8 cellular contexts compared by ENCODE assay signal in the genomic region with DNA sequence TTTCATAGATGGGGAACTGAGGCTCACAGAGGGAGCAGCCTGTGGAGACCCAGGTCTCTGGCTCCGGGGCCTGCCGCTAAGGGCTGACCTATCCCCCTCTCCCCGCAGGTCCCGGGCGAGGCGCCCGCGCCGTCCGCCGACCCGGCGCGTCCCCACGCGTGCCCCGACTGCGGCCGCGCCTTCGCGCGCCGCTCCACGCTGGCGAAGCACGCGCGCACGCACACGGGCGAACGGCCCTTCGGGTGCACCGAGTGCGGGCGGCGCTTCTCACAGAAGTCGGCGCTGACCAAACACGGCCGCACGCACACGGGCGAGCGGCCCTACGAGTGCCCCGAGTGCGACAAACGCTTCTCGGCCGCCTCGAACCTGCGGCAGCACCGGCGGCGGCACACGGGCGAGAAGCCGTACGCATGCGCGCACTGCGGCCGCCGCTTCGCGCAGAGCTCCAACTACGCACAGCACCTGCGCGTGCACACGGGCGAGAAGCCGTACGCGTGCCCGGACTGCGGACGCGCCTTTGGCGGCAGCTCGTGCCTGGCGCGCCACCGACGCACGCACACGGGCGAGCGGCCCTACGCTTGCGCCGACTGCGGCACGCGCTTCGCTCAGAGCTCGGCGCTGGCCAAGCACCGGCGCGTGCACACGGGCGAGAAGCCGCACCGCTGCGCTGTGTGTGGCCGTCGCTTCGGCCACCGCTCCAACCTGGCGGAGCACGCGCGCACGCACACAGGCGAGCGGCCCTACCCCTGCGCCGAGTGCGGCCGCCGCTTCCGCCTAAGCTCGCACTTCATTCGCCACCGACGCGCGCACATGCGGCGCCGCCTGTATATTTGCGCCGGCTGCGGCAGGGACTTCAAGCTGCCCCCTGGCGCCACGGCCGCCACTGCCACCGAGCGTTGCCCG. TPM values are rescaled to one million over a fixed set of nuclear protein-coding genes. Genes with fewer than 3 reads are reported as not detected.
DNase-seq lines count a peak whose midpoint lies in the region; ATAC-seq and TF ChIP-seq lines count a peak whose summit lies in the region.

No MANE protein-coding gene starts in this region.

- H3K27me3 Mint-ChIP-seq in activated CD4-positive, alpha-beta T cell treated with anti-CD3 and anti-CD28 coated beads for 36 hours = no peaks in the 10 kb centered on the region

- POLR2A ChIA-PET in activated CD4-positive, alpha-beta T cell treated with anti-CD3 and anti-CD28 coated beads for 36 hours (lab: Charles Lee) = interaction anchor here (0.7 to 1.6 kb wide), 12 partner anchors 9 to 234 kb away, joined by 3 to 14 read pairs (median 6); a partner anchor contains a TSS

- peak overlapping the region; percentile 49 for H3K4me3 Mint-ChIP-seq in activated CD4-positive, alpha-beta T cell treated with anti-CD3 and anti-CD28 coated beads for 36 hours

- ATAC-seq in GM18502 (IDR thresholded peaks at IDR 0.05; ENCODE audit: poor library complexity, unreplicated experiment) (peak; percentile 86), HG02884 (IDR thresholded peaks at IDR 0.05; ENCODE audit: unreplicated experiment) (peak; percentile 70), left colon (peak; percentile 91)
- ATAC-seq in activated CD4-positive, alpha-beta T cell treated with anti-CD3 and anti-CD28 coated beads for 36 hours = peak; percentile 92

- peaks cover 43% of the 10 kb centered on the region for H3K36me3 Mint-ChIP-seq in activated CD4-positive, alpha-beta T cell treated with anti-CD3 and anti-CD28 coated beads for 36 hours (ENCODE audit: low read depth)

- DNase-seq in NCI-H2107 (lab: John Stamatoyannopoulos, UW) (peak; percentile 86), choroid plexus epithelial cell (ENCODE audit: low read depth) (peak; percentile 96), left colon (peak; percentile 85 to 90), NCI-H446 (lab: John Stamatoyannopoulos, UW) (no peak)
- DNase-seq in activated CD4-positive, alpha-beta T cell treated with anti-CD3 and anti-CD28 coated beads for 36 hours = peak; percentile 94
- peak; percentile 81 to 82 for DNase-seq in stimulated activated CD4-positive, alpha-beta T cell treated with anti-CD3 and anti-CD28 coated beads, Interleukin-1b, Interleukin-23, amount 100 ng/mL, for 4 hours (ENCODE audit: low read depth in 2 of 2)

- CTCF ChIA-PET in activated CD4-positive, alpha-beta T cell treated with anti-CD3 and anti-CD28 coated beads for 36 hours (lab: Charles Lee) = interaction anchor here (0.7 to 4.3 kb wide), 20 partner anchors 8 to 211 kb away, joined by 3 to 56 read pairs (median 4); a partner anchor contains a TSS

- H3K27ac Mint-ChIP-seq in activated CD4-positive, alpha-beta T cell treated with anti-CD3 and anti-CD28 coated beads for 36 hours = no peak overlapping the region

- no peaks in the 10 kb centered on the region for H3K9me3 Mint-ChIP-seq in activated CD4-positive, alpha-beta T cell treated with anti-CD3 and anti-CD28 coated beads for 36 hours (ENCODE audit: low read depth)

- H3K4me3 ChIP-seq in choroid plexus epithelial cell (ENCODE audit: low read depth, low read length) = peak overlapping the region; percentile 72

- H3K4me1 Mint-ChIP-seq in activated CD4-positive, alpha-beta T cell treated with anti-CD3 and anti-CD28 coated beads for 36 hours = peaks cover 31% of the 10 kb centered on the region

- TF ChIP-seq CTCF in choroid plexus epithelial cell (conservative IDR thresholded peaks at IDR 0.05; ENCODE audit: low read depth, low read length) = peak; percentile 12

- intact Hi-C loops in activated CD4-positive, alpha-beta T cell treated with anti-CD3 and anti-CD28 coated beads for 36 hours (cut with DNase I, micrococcal nuclease) = loop anchor here (1.0 to 2.0 kb wide), 3 partner anchors 22 to 281 kb away; a partner anchor contains a TSS
- intact Hi-C loops in left colon (cut with DNase I, micrococcal nuclease) = no loop called here

RNA-seq across cellular contexts. Expression of a gene that starts 10.3 kb away (rescaled TPM):
- 1 to 10 TPM; 3.8 to 4.0 TPM for total RNA-seq in activated CD4-positive, alpha-beta T cell treated with anti-CD3 and anti-CD28 coated beads for 36 hours
- 1 to 10 TPM; 3.2 to 4.4 TPM for total RNA-seq in left colon

RNA-seq across cellular contexts. Expression of a gene that starts 12.1 kb away (rescaled TPM):
- 100 to 1,000 TPM in 1 of 2 experiments, 10 to 100 TPM in 1; 89.3 to 102 TPM for total RNA-seq in activated CD4-positive, alpha-beta T cell treated with anti-CD3 and anti-CD28 coated beads for 36 hours
- total RNA-seq in left colon = 100 to 1,000 TPM in 1 of 2 donors, 10 to 100 TPM in 1; 76.7 to 102 TPM

RNA-seq across cellular contexts. Expression of a gene that starts 22.5 kb away (rescaled TPM):
- 10 to 100 TPM; 10.6 to 11.0 TPM for total RNA-seq in activated CD4-positive, alpha-beta T cell treated with anti-CD3 and anti-CD28 coated beads for 36 hours
- total RNA-seq in left colon = 1 to 10 TPM; 5.6 to 8.4 TPM

RNA-seq across cellular contexts. Expression of a gene that starts 28.0 kb away (rescaled TPM):
- total RNA-seq in activated CD4-positive, alpha-beta T cell treated with anti-CD3 and anti-CD28 coated beads for 36 hours = 10 to 100 TPM; 37.8 to 56.0 TPM
- 100 to 1,000 TPM; 157 to 183 TPM for total RNA-seq in left colon

RNA-seq across cellular contexts. Expression of a gene that starts 35.3 kb away (rescaled TPM):
- total RNA-seq in activated CD4-positive, alpha-beta T cell treated with anti-CD3 and anti-CD28 coated beads for 36 hours = 100 to 1,000 TPM; 155 to 159 TPM
- 1 to 10 TPM; 3.6 to 5.7 TPM for total RNA-seq in left colon

Comparison
In these comparisons a context has a peak if more than half of its experiments do, and no peak if none do; other contexts are left out.
1. DNase-seq: peak in NCI-H2107 (single experiment), activated CD4-positive, alpha-beta T cell treated with anti-CD3 and anti-CD28 coated beads for 36 hours (single experiment), choroid plexus epithelial cell (single experiment), left colon (2 of 2) and stimulated activated CD4-positive, alpha-beta T cell treated with anti-CD3 and anti-CD28 coated beads, Interleukin-1b, Interleukin-23, amount 100 ng/mL, for 4 hours (2 of 2); none in NCI-H446 (0 of 2).
2. intact Hi-C loops: an anchor here in activated CD4-positive, alpha-beta T cell treated with anti-CD3 and anti-CD28 coated beads for 36 hours (1.0 to 2.0 kb wide); none called in left colon.
3. Peak in every context shown above with its lines, with median percentiles within 50 percentile points of each other: ATAC-seq.